23 cellular contexts compared by ENCODE assay signal in genomic region chr21:17048974-17049373, GRCh38.
A peak's percentile ranks its signal among the peaks of the same experiment; 100 is the strongest.
DNase-seq lines count a peak whose midpoint lies in the region; ATAC-seq, FAIRE-seq and TF ChIP-seq lines count a peak whose summit lies in the region.
"Had no signal": no experiment of that assay in that cellular context is flagged by ENCODE, and none has a peak within 500 bp of the region (broad histone marks: within the 10 kb centered on the region; RNA-seq: fewer than 3 reads in every experiment).

No MANE protein-coding gene starts in this region.

- H3K23ac ChIP-seq in H9 (ENCODE audit: insufficient read length, low read depth, low read length) (no peak overlapping the region), H1 (ENCODE audit: insufficient read length) (no peak overlapping the region), neuronal stem cell (ENCODE audit: low read depth, low read length, poor library complexity) (no peak overlapping the region)

- no peak for TF ChIP-seq POLR2A in H1 (IDR thresholded peaks at IDR 0.05; ENCODE audit: control extremely low read depth in 1 of 2, low read depth in 2 of 2, low read length in 2 of 2)

- no peak overlapping the region for H2AFZ ChIP-seq in H9 (ENCODE audit: low read length)
- no peak overlapping the region for H2AFZ ChIP-seq in H1 (ENCODE audit: low read length)
- H2AFZ ChIP-seq in neuronal stem cell (ENCODE audit: low read length): peak overlapping the region; percentile 19

- no peak overlapping the region for H4K91ac ChIP-seq in H9 (ENCODE audit: insufficient read length, low read depth, low read length)
- H4K91ac ChIP-seq in H1 (replicated peaks; ENCODE audit: insufficient read length, low read length): peak overlapping the region; percentile 75
- H4K91ac ChIP-seq in neuronal stem cell (ENCODE audit: low read depth, low read length, poor library complexity): no peak overlapping the region

- H2BK20ac ChIP-seq in H9 (ENCODE audit: low read depth, low read length, poor library complexity, severe bottlenecking): no peak overlapping the region
- H2BK20ac ChIP-seq in H1 (ENCODE audit: low read length): peak overlapping the region; percentile 74

- no peak overlapping the region for H2BK5ac ChIP-seq in H9 (ENCODE audit: insufficient read length, low read length)
- H2BK5ac ChIP-seq in H1 (ENCODE audit: low read depth, low read length): no peak overlapping the region
- no peak overlapping the region for H2BK5ac ChIP-seq in neuronal stem cell (ENCODE audit: low read length)

- no peak for TF ChIP-seq EP300 in H1 (IDR thresholded peaks at IDR 0.05; ENCODE audit: borderline replicate concordance in 1 of 2, low read depth in 2 of 2, low read length in 2 of 2)

- H3K27ac Mint-ChIP-seq in H9 (no peak overlapping the region; a peak in 2 of 7 replicates), progenitor cell of endocrine pancreas (peak overlapping the region; percentile 29)
- H3K27ac Mint-ChIP-seq: B cell; CD4-positive, alpha-beta T cell; CD8-positive, alpha-beta T cell had no signal

- H3K14ac ChIP-seq in H9 (ENCODE audit: insufficient read depth, low read length) (no peak overlapping the region), H1 (ENCODE audit: insufficient read length) (no peak overlapping the region), neuronal stem cell (ENCODE audit: low read length) (no peak overlapping the region)

- H3K36me3 Mint-ChIP-seq in H9 (ENCODE audit: insufficient read depth in 1 of 3, low read depth in 3 of 3): peaks cover 5 to 16% (median 9%) of the 10 kb centered on the region in 3 experiments; a peak in 5 of 7 replicates
- no peaks in the 10 kb centered on the region for H3K36me3 Mint-ChIP-seq in progenitor cell of endocrine pancreas (ENCODE audit: insufficient read depth)
- H3K36me3 Mint-ChIP-seq in activated T-cell treated with anti-CD3 and anti-CD28 coated beads, Interleukin-2, amount 50 U/mL, for 4 hours (ENCODE audit: insufficient read depth): no peaks in the 10 kb centered on the region
- H3K36me3 Mint-ChIP-seq: CD8-positive, alpha-beta T cell had no signal

- DNase-seq in H9 (peak; percentile 31), H1 (ENCODE audit: low read depth in 1 of 2, low spot score in 2 of 2) (no peak), neuronal stem cell (ENCODE audit: low spot score) (no peak), progenitor cell of endocrine pancreas (ENCODE audit: low spot score, unreplicated experiment) (no peak), SKM-1 treated with dmso at 0.1 percent for 144 hours (lab: John Stamatoyannopoulos, UW; ENCODE audit: unreplicated experiment) (no peak), psoas muscle (no peak)
- DNase-seq in activated T-cell treated with anti-CD3 and anti-CD28 coated beads, Interleukin-2, amount 50 U/mL, for 4 hours: no peak
- DNase-seq: AML-193; Caco-2; Calu3; CD4-positive, alpha-beta T cell; CD8-positive, alpha-beta T cell; DMS79 treated with DMSO at 0.1 percent for 48 hours; GF-D8 had no signal

- H3K79me2 ChIP-seq in H9 (ENCODE audit: insufficient read depth, low read length): no peaks in the 10 kb centered on the region
- H3K79me2 ChIP-seq in H1 (ENCODE audit: control insufficient read depth in 1 of 2, insufficient read depth in 2 of 2, low read length in 2 of 2): no peaks in the 10 kb centered on the region

- no peaks in the 10 kb centered on the region for H3K23me2 ChIP-seq in H9 (ENCODE audit: insufficient read length, low read depth, low read length, poor library complexity, severe bottlenecking)
- H3K23me2 ChIP-seq in H1 (ENCODE audit: low read depth, low read length): no peaks in the 10 kb centered on the region

- H3K9me3 Mint-ChIP-seq in H9 (peaks cover 10% of the 10 kb centered on the region in 2 experiments), progenitor cell of endocrine pancreas (ENCODE audit: low read depth) (peaks cover 8% of the 10 kb centered on the region)
- peaks cover 6% of the 10 kb centered on the region for H3K9me3 Mint-ChIP-seq in activated T-cell treated with anti-CD3 and anti-CD28 coated beads, Interleukin-2, amount 50 U/mL, for 4 hours

- H3K36me3 ChIP-seq in H1 (ENCODE audit: control insufficient read depth in 2 of 4, insufficient read depth in 4 of 4, low read length in 3 of 4): peaks cover 0 to 3% (median 0%) of the 10 kb centered on the region in 4 experiments; a peak in 1 of 8 replicates
- H3K36me3 ChIP-seq in neuronal stem cell (replicated peaks in 1 of 2; ENCODE audit: control insufficient read depth in 2 of 2, insufficient read depth in 2 of 2, low read length in 2 of 2): no peaks in the 10 kb centered on the region
- H3K36me3 ChIP-seq in psoas muscle (ENCODE audit: insufficient read depth in 1 of 2, low read depth in 1 of 2): no peaks in the 10 kb centered on the region
- H3K36me3 ChIP-seq: BLaER1 treated with 17β-estradiol and CSF1 and Interleukin-3, amounts not matched to agents 10 nM and 100 nM had no signal

- H3K79me1 ChIP-seq in H9 (ENCODE audit: insufficient read depth, low read depth, low read length, poor library complexity, severe bottlenecking): no peaks in the 10 kb centered on the region
- no peaks in the 10 kb centered on the region for H3K79me1 ChIP-seq in H1 (ENCODE audit: low read depth, low read length)
- no peaks in the 10 kb centered on the region for H3K79me1 ChIP-seq in neuronal stem cell (ENCODE audit: low read depth, low read length)

- H4K8ac ChIP-seq in H9 (replicated peaks; ENCODE audit: insufficient read length, low read depth, low read length) (no peak overlapping the region), H1 (ENCODE audit: extremely low read depth, insufficient read depth, low read length) (no peak overlapping the region; the same call in 1 of the 2 replicates), neuronal stem cell (ENCODE audit: low read depth, low read length) (no peak overlapping the region)

- H4K20me1 ChIP-seq in H9 (ENCODE audit: control insufficient read depth, insufficient read depth, insufficient read length) (no peaks in the 10 kb centered on the region), H1 (replicated peaks in 1 of 2; ENCODE audit: control insufficient read depth in 1 of 2, insufficient read depth in 2 of 2, low read length in 2 of 2) (no peaks in the 10 kb centered on the region)
- H4K20me1 ChIP-seq: BLaER1 treated with 17β-estradiol and CSF1 and Interleukin-3, amounts not matched to agents 10 nM and 100 nM had no signal

- H3K27ac ChIP-seq in H9 (ENCODE audit: insufficient read length, low read depth, low read length) (no peak overlapping the region), H1 (ENCODE audit: low read depth, low read length) (no peak overlapping the region), neuronal stem cell (replicated peaks; ENCODE audit: low read length) (no peak overlapping the region), psoas muscle (no peak overlapping the region)
- H3K27ac ChIP-seq: 22Rv1; A549; BLaER1 treated with 17β-estradiol and CSF1 and Interleukin-3, amounts not matched to agents 10 nM and 100 nM; C4-2B had no signal

- H3K9ac ChIP-seq in H9 (ENCODE audit: extremely low read depth, insufficient read length, low read length) (no peak overlapping the region), H1 (replicated peaks in 1 of 4; ENCODE audit: extremely low read depth in 1 of 4, low read depth in 3 of 4, low read length in 3 of 4) (no peak overlapping the region), neuronal stem cell (ENCODE audit: low read depth, low read length, poor library complexity) (no peak overlapping the region)
- H3K9ac ChIP-seq: BLaER1 treated with 17β-estradiol and CSF1 and Interleukin-3, amounts not matched to agents 10 nM and 100 nM had no signal

- peaks cover 8% of the 10 kb centered on the region; the same call in 1 of the 2 replicates for H3K4me1 ChIP-seq in H9 (ENCODE audit: insufficient read depth, low read length)
- peaks cover 0 to 14% (median 4%) of the 10 kb centered on the region in 4 experiments; a peak in 5 of 7 replicates for H3K4me1 ChIP-seq in H1 (replicated peaks in 1 of 4; ENCODE audit: control insufficient read depth in 3 of 4, insufficient read depth in 4 of 4, low read length in 3 of 4)
- H3K4me1 ChIP-seq in neuronal stem cell (ENCODE audit: control insufficient read depth in 2 of 2, insufficient read depth in 1 of 2, low read depth in 1 of 2, low read length in 2 of 2): peaks cover 5 to 8% of the 10 kb centered on the region in 2 donors
- no peaks in the 10 kb centered on the region for H3K4me1 ChIP-seq in psoas muscle
- H3K4me1 ChIP-seq: A549; BLaER1 treated with 17β-estradiol and CSF1 and Interleukin-3, amounts not matched to agents 10 nM and 100 nM; Caco-2 had no signal

- H3K27me3 ChIP-seq in H9 (ENCODE audit: insufficient read depth, low read length) (no peaks in the 10 kb centered on the region), H1 (replicated peaks in 1 of 4; ENCODE audit: control insufficient read depth in 3 of 4, extremely low read depth in 1 of 4, insufficient read depth in 3 of 4, low read length in 3 of 4) (no peaks in the 10 kb centered on the region), neuronal stem cell (ENCODE audit: control insufficient read depth in 3 of 3, insufficient read depth in 3 of 3, low read depth in 1 of 3, low read length in 3 of 3) (no peaks in the 10 kb centered on the region), psoas muscle (ENCODE audit: insufficient read depth in 3 of 3, low read length in 2 of 3) (no peaks in the 10 kb centered on the region)
- H3K27me3 ChIP-seq: BLaER1 treated with 17β-estradiol and CSF1 and Interleukin-3, amounts not matched to agents 10 nM and 100 nM had no signal

- H3K4me2 ChIP-seq in H9 (ENCODE audit: insufficient read depth, insufficient read length, low read length) (no peak overlapping the region), H1 (ENCODE audit: insufficient read depth in 1 of 2, low read depth in 2 of 2, low read length in 2 of 2) (no peak overlapping the region), neuronal stem cell (ENCODE audit: insufficient read depth, low read length, poor library complexity, severe bottlenecking) (no peak overlapping the region)
- H3K4me2 ChIP-seq: A549; BLaER1 treated with 17β-estradiol and CSF1 and Interleukin-3, amounts not matched to agents 10 nM and 100 nM had no signal

- no peak overlapping the region for H3K4me3 ChIP-seq in H1 (ENCODE audit: extremely low read depth in 1 of 4, insufficient read depth in 2 of 4, low read depth in 3 of 4, low read length in 4 of 4)
- no peak overlapping the region for H3K4me3 ChIP-seq in neuronal stem cell (ENCODE audit: low read length in 2 of 2)
- no peak overlapping the region for H3K4me3 ChIP-seq in psoas muscle
- H3K4me3 ChIP-seq: A549; BLaER1 treated with 17β-estradiol and CSF1 and Interleukin-3, amounts not matched to agents 10 nM and 100 nM had no signal

- no peak for FAIRE-seq in H1 (lab: Jason Lieb, UNC)
- FAIRE-seq: A549, D721Med, G401.6, GM12891, GM19239 had no signal

- H2BK15ac ChIP-seq in H9 (ENCODE audit: low read depth, low read length) (no peak overlapping the region), H1 (ENCODE audit: low read length) (no peak overlapping the region; the same call in 1 of the 2 replicates), neuronal stem cell (ENCODE audit: low read length) (no peak overlapping the region)

- WGBS in H9 (ENCODE audit: extremely low coverage, insufficient read length, low lambda C conversion rate): no CpG with 5 or more reads among the region's 3 CpGs
- WGBS in H1 (ENCODE audit: extremely low coverage in 1 of 2, insufficient coverage in 1 of 2, insufficient read length in 1 of 2, insufficient replicate concordance in 2 of 2, low coverage in 1 of 2, low lambda C conversion rate in 2 of 2, missing lambda C conversion rate in 1 of 2), 2 experiments: 72% methylated on average over 3 of the region's 3 CpGs; no CpG with 5 or more reads in 1 of the 2 experiments
- no CpG with 5 or more reads among the region's 3 CpGs for WGBS in neuronal stem cell (ENCODE audit: extremely low coverage in 2 of 2, insufficient read length in 2 of 2, insufficient replicate concordance in 1 of 2), 2 donors
- WGBS in psoas muscle, 3 donors: 52 to 83% (median 68%) methylated on average over 3 of the region's 3 CpGs

- H3K4ac ChIP-seq in H9 (ENCODE audit: low read depth, low read length): no peak overlapping the region
- no peak overlapping the region for H3K4ac ChIP-seq in H1 (replicated peaks; ENCODE audit: insufficient read length, low read depth, low read length)
- no peak overlapping the region for H3K4ac ChIP-seq in neuronal stem cell (ENCODE audit: low read length)

- H3K56ac ChIP-seq in H9 (ENCODE audit: insufficient read length, low read depth, low read length) (no peak overlapping the region), H1 (replicated peaks; ENCODE audit: insufficient read length, low read depth, low read length) (no peak overlapping the region)

- H3K27me3 Mint-ChIP-seq in H9 (ENCODE audit: low read depth) (no peaks in the 10 kb centered on the region), progenitor cell of endocrine pancreas (no peaks in the 10 kb centered on the region)
- H3K27me3 Mint-ChIP-seq in activated T-cell treated with anti-CD3 and anti-CD28 coated beads, Interleukin-2, amount 50 U/mL, for 4 hours (ENCODE audit: low read depth): no peaks in the 10 kb centered on the region
- H3K27me3 Mint-ChIP-seq: B cell; CD4-positive, alpha-beta T cell had no signal

- H3K4me1 Mint-ChIP-seq in H9: peaks cover 32 to 36% of the 10 kb centered on the region in 2 experiments
- peaks cover 27% of the 10 kb centered on the region for H3K4me1 Mint-ChIP-seq in progenitor cell of endocrine pancreas (ENCODE audit: low read depth)
- no peaks in the 10 kb centered on the region for H3K4me1 Mint-ChIP-seq in activated T-cell treated with anti-CD3 and anti-CD28 coated beads, Interleukin-2, amount 50 U/mL, for 4 hours (ENCODE audit: low read depth)
- H3K4me1 Mint-ChIP-seq: B cell had no signal

- H3K9me3 ChIP-seq in H9 (ENCODE audit: control insufficient read depth, low read depth, low read length) (no peaks in the 10 kb centered on the region), H1 (ENCODE audit: insufficient read depth in 2 of 2, low read depth in 1 of 2, low read length in 1 of 2) (peaks cover 0 to 2% of the 10 kb centered on the region in 2 experiments; a peak in 1 of 4 replicates), neuronal stem cell (replicated peaks in 1 of 2; ENCODE audit: control insufficient read depth in 2 of 2, insufficient read depth in 1 of 2, low read depth in 1 of 2, low read length in 2 of 2) (no peaks in the 10 kb centered on the region), psoas muscle (peaks cover 5% of the 10 kb centered on the region)
- H3K9me3 ChIP-seq: A549, Caco-2 had no signal

- H3T11ph ChIP-seq in H9 (ENCODE audit: low read length): no peak overlapping the region

- H3K18ac ChIP-seq in H9 (ENCODE audit: insufficient read length, low read depth, low read length): no peak overlapping the region
- no peak overlapping the region for H3K18ac ChIP-seq in H1 (ENCODE audit: extremely low read depth, low read length)
- H3K18ac ChIP-seq in neuronal stem cell (ENCODE audit: low read length): peak overlapping the region; percentile 15

- CTCF ChIA-PET in H1 (lab: Charles Lee; ENCODE audit: partially characterized antibody): no interaction called here

- no peak overlapping the region for H4K5ac ChIP-seq in H9 (ENCODE audit: insufficient read length, low read depth, low read length)
- H4K5ac ChIP-seq in H1 (ENCODE audit: insufficient read length, low read depth, low read length): no peak overlapping the region

- H2AK5ac ChIP-seq in H9 (ENCODE audit: insufficient read length, low read length): no peak overlapping the region
- peak overlapping the region; percentile 59; the same call in 1 of the 2 replicates for H2AK5ac ChIP-seq in H1 (ENCODE audit: low read depth, low read length)
- H2AK5ac ChIP-seq in neuronal stem cell (ENCODE audit: low read depth, low read length): no peak overlapping the region

- H2BK12ac ChIP-seq in H9 (ENCODE audit: insufficient read length, low read depth, low read length) (no peak overlapping the region), H1 (ENCODE audit: low read depth, low read length) (peak overlapping the region; percentile 84), neuronal stem cell (ENCODE audit: low read length) (no peak overlapping the region)

- no peak overlapping the region for H2BK120ac ChIP-seq in H9 (ENCODE audit: low read depth, low read length, poor library complexity, severe bottlenecking)
- H2BK120ac ChIP-seq in H1 (replicated peaks; ENCODE audit: low read depth, low read length): no peak overlapping the region
- H2BK120ac ChIP-seq in neuronal stem cell (ENCODE audit: low read depth, low read length): peak overlapping the region; percentile 42

- H3K4me3 Mint-ChIP-seq in H9 (no peak overlapping the region), progenitor cell of endocrine pancreas (ENCODE audit: low read depth) (no peak overlapping the region)
- no peak overlapping the region for H3K4me3 Mint-ChIP-seq in activated T-cell treated with anti-CD3 and anti-CD28 coated beads, Interleukin-2, amount 50 U/mL, for 4 hours
- H3K4me3 Mint-ChIP-seq: B cell; CD4-positive, alpha-beta T cell; CD8-positive, alpha-beta T cell had no signal

- ATAC-seq in psoas muscle: no peak
- no peak for ATAC-seq in activated T-cell treated with anti-CD3 and anti-CD28 coated beads, Interleukin-2, amount 50 U/mL, for 4 hours
- ATAC-seq: A549; CD8-positive, alpha-beta T cell had no signal

- TF ChIP-seq RAD21 in H1 (IDR thresholded peaks at IDR 0.05 in 1 of 2, conservative IDR thresholded peaks at IDR 0.05 in 1 of 2; ENCODE audit: low read depth in 2 of 2, low read length in 2 of 2): no peak

- intact Hi-C loops in psoas muscle (cut with DNase I): no loop called here

- POLR2A ChIA-PET in H1 (lab: Charles Lee; ENCODE audit: partially characterized antibody): no interaction called here

- TF ChIP-seq CTCF in H9 (conservative IDR thresholded peaks at IDR 0.05): no peak
- no peak for TF ChIP-seq CTCF in H1 (IDR thresholded peaks at IDR 0.05; ENCODE audit: control extremely low read depth in 1 of 3, insufficient read depth in 1 of 3, low read depth in 1 of 3, low read length in 3 of 3)
- TF ChIP-seq CTCF in progenitor cell of endocrine pancreas (IDR thresholded peaks at IDR 0.05; ENCODE audit: unreplicated experiment): no peak
- TF ChIP-seq CTCF in psoas muscle (IDR thresholded peaks at IDR 0.05): no peak
